In genomic region chr15:69325456-69325971, GRCh38 we compare ENCODE assay signal across 2 cellular contexts.
TF ChIP-seq lines count a peak whose summit lies in the region.

No MANE protein-coding gene starts in this region.

TF ChIP-seq in GM23338, 12 proteins besides CTCF, POLR2A, EP300 and RAD21 (continued from another document):
- TF ChIP-seq REST (IDR thresholded peaks at IDR 0.05; ENCODE audit: unreplicated experiment) (no peak), ZNF331 (CRISPR knock-in tag; IDR thresholded peaks at IDR 0.05; ENCODE audit: low read depth) (no peak), EZH2phosphoT487 (IDR thresholded peaks at IDR 0.05; ENCODE audit: unreplicated experiment) (no peak), ZNF462 (CRISPR knock-in tag; IDR thresholded peaks at IDR 0.05) (no peak)
TF ChIP-seq in GM23338: peak in this region for 0.

TF ChIP-seq in WTC11, 78 proteins besides CTCF, POLR2A, EP300 and RAD21 (continued from another document):
- TF ChIP-seq MYBL2 (CRISPR knock-in tag; IDR thresholded peaks at IDR 0.05) (no peak), ZNF425 (CRISPR knock-in tag; conservative IDR thresholded peaks at IDR 0.05) (no peak), PRDM15 (CRISPR knock-in tag; IDR thresholded peaks at IDR 0.05) (no peak), ATF3 (CRISPR knock-in tag; conservative IDR thresholded peaks at IDR 0.05) (no peak), E2F5 (CRISPR knock-in tag; IDR thresholded peaks at IDR 0.05) (no peak), E2F4 (CRISPR knock-in tag; IDR thresholded peaks at IDR 0.05; ENCODE audit: borderline replicate concordance, low read depth) (no peak), ZNF317 (CRISPR knock-in tag; IDR thresholded peaks at IDR 0.05; ENCODE audit: borderline replicate concordance, low read depth) (no peak), ZNF281 (CRISPR knock-in tag; IDR thresholded peaks at IDR 0.05) (no peak), RORB (CRISPR knock-in tag; IDR thresholded peaks at IDR 0.05) (no peak), ERG (CRISPR knock-in tag; IDR thresholded peaks at IDR 0.05) (no peak), ZNF232 (CRISPR knock-in tag; IDR thresholded peaks at IDR 0.05) (no peak)
